ENCODE assay signal across 1 cellular context in genomic region chr18:36481201-36481657, GRCh38.
TF ChIP-seq lines count a peak whose summit lies in the region.

No MANE protein-coding gene starts in this region.

TF ChIP-seq in HEK293, 187 proteins besides CTCF, POLR2A, EP300 and RAD21:
- peak; percentile 87 for TF ChIP-seq REST (tag by site-specific recombination; IDR thresholded peaks at IDR 0.05)
- no peak for TF ChIP-seq ZNF148 (tag by site-specific recombination; IDR thresholded peaks at IDR 0.05; ENCODE audit: borderline replicate concordance)
- TF ChIP-seq GLIS2 (tag by site-specific recombination; IDR thresholded peaks at IDR 0.05): no peak
- TF ChIP-seq ZNF530 (tag by site-specific recombination; IDR thresholded peaks at IDR 0.05; ENCODE audit: low read depth): no peak
- no peak for TF ChIP-seq OSR2 (tag by site-specific recombination; IDR thresholded peaks at IDR 0.05)
- no peak for TF ChIP-seq ZSCAN23 (tag by site-specific recombination; IDR thresholded peaks at IDR 0.05)
- 0 out of 2 replicates have a peak, but pooled peaks have one; percentile 18 for TF ChIP-seq PRDM1 (tag by site-specific recombination; IDR thresholded peaks at IDR 0.05)
- no peak for TF ChIP-seq ATF2 (tag by site-specific recombination; IDR thresholded peaks at IDR 0.05; ENCODE audit: low read depth)
- TF ChIP-seq, protein P1, sequence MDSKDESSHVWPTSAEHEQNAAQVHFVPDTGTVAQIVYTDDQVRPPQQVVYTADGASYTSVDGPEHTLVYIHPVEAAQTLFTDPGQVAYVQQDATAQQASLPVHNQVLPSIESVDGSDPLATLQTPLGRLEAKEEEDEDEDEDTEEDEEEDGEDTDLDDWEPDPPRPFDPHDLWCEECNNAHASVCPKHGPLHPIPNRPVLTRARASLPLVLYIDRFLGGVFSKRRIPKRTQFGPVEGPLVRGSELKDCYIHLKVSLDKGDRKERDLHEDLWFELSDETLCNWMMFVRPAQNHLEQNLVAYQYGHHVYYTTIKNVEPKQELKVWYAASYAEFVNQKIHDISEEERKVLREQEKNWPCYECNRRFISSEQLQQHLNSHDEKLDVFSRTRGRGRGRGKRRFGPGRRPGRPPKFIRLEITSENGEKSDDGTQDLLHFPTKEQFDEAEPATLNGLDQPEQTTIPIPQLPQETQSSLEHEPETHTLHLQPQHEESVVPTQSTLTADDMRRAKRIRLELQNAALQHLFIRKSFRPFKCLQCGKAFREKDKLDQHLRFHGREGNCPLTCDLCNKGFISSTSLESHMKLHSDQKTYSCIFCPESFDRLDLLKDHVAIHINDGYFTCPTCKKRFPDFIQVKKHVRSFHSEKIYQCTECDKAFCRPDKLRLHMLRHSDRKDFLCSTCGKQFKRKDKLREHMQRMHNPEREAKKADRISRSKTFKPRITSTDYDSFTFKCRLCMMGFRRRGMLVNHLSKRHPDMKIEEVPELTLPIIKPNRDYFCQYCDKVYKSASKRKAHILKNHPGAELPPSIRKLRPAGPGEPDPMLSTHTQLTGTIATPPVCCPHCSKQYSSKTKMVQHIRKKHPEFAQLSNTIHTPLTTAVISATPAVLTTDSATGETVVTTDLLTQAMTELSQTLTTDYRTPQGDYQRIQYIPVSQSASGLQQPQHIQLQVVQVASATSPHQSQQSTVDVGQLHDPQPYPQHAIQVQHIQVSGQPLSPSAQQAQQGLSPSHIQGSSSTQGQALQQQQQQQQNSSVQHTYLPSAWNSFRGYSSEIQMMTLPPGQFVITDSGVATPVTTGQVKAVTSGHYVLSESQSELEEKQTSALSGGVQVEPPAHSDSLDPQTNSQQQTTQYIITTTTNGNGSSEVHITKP (tag by site-specific recombination; IDR thresholded peaks at IDR 0.05): no peak
- TF ChIP-seq ZNF114 (tag by site-specific recombination; IDR thresholded peaks at IDR 0.05): no peak
